ENCODE assay signal across 24 cellular contexts in genomic region chr11:3085052-3085451, GRCh38.
"Had no signal": no experiment of that assay in that cellular context is flagged by ENCODE, and none has a peak within 500 bp of the region (broad histone marks: within the 10 kb centered on the region; RNA-seq: fewer than 3 reads in every experiment).

No MANE protein-coding gene starts in this region.

- H3K36me3 ChIP-seq: brain microvascular endothelial cell, pancreas, prostate gland had no signal

- H3K27me3 ChIP-seq: brain microvascular endothelial cell, pancreas, testis had no signal

- ATAC-seq: activated T-cell treated with anti-CD3 and anti-CD28 coated beads, Interleukin-2, amount 50 U/mL, for 4 hours; activated T-helper 17 cell treated with anti-CD3 and anti-CD28 coated beads, Interleukin-2, amount 50 U/mL, for 72 hours; esophagus mucosa; naive thymus-derived CD4-positive, alpha-beta T cell; pancreas; T-helper 17 cell; WTC11 had no signal

- H3K9me3 ChIP-seq: pancreas, prostate gland, spleen, testis had no signal

- H3K4me3 ChIP-seq: pancreas, prostate gland, spleen, testis had no signal

- DNase-seq: activated CD4-positive, alpha-beta memory T cell treated with anti-CD3 and anti-CD28 coated beads, Interleukin-2, amount 10 ng/mL, durations not matched to agents 7 days and 5 days; activated CD4-positive, alpha-beta T cell treated with anti-CD3 and anti-CD28 coated beads for 1 hour; activated CD4-positive, alpha-beta T cell treated with anti-CD3 and anti-CD28 coated beads, Interleukin-2, amount 10 ng/mL, durations not matched to agents 7 days and 5 days; activated CD8-positive, alpha-beta memory T cell treated with anti-CD3 and anti-CD28 coated beads, Interleukin-2, amount 50 U/mL, for 48 hours; activated gamma-delta T cell treated with Interleukin-2 at 50 U/mL for 16 hours; activated naive CD4-positive, alpha-beta T cell treated with anti-CD3 and anti-CD28 coated beads, Interleukin-2, amount 50 U/mL, for 16 hours; activated T-cell treated with anti-CD3 and anti-CD28 coated beads, Interleukin-2, amount 50 U/mL, for 4 hours; amniotic stem cell; brain microvascular endothelial cell; caudate nucleus; endodermal cell; midbrain; naive thymus-derived CD4-positive, alpha-beta T cell; pancreas; spleen; stimulated activated naive CD4-positive, alpha-beta T cell treated with Interleukin-2 at 50 U/mL for 16 hours; T-helper 17 cell; T1000; testis; trophoblast cell had no signal

- H3K4me1 ChIP-seq: pancreas, prostate gland, spleen, testis had no signal
